ENCODE assay signal across 1 cellular context in the genomic region with DNA sequence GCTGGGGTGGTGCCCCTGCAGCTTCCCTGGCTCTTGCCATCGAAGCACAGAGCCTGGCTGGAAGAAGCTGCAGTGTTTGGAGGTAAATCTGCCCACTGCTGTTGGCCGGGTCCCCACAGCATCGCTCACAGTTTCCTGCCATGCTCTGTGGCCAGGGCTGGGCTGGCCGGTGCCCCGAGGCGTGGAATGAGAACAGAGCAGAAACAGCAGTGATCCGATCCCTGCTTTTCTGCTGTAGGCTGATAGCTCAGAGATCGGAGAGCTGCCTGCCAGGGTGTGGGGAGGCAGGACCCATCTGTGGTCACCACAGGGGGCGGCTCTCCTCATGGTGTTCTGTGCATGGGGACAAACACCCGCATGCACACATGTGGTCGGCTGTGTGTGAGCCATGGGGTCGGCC.
TF ChIP-seq lines count a peak whose summit lies in the region.

No MANE protein-coding gene starts in this region.

TF ChIP-seq in IMR-90, 13 proteins besides CTCF, POLR2A, EP300 and RAD21:
- TF ChIP-seq, protein P1, sequence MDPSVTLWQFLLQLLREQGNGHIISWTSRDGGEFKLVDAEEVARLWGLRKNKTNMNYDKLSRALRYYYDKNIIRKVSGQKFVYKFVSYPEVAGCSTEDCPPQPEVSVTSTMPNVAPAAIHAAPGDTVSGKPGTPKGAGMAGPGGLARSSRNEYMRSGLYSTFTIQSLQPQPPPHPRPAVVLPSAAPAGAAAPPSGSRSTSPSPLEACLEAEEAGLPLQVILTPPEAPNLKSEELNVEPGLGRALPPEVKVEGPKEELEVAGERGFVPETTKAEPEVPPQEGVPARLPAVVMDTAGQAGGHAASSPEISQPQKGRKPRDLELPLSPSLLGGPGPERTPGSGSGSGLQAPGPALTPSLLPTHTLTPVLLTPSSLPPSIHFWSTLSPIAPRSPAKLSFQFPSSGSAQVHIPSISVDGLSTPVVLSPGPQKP (IDR thresholded peaks at IDR 0.05; ENCODE audit: borderline replicate concordance, low read depth, low read length) = no peak
